ENCODE assay signal across 8 cellular contexts in genomic region chrX:150569155-150569477, GRCh38. TPM values are rescaled to one million over a fixed set of nuclear protein-coding genes. Genes with fewer than 3 reads are reported as not detected.
A peak's percentile ranks its signal among the peaks of the same experiment; 100 is the strongest.
DNase-seq lines count a peak whose midpoint lies in the region; ATAC-seq and FAIRE-seq lines count a peak whose summit lies in the region.

No MANE protein-coding gene starts in this region.

- H3K27ac ChIP-seq in iPS DF 6.9 (ENCODE audit: low read length) (no peak overlapping the region), small intestine (ENCODE audit: low read depth in 1 of 2, low read length in 1 of 2) (peak overlapping the region; percentile 68 to 97)

- H3K27ac Mint-ChIP-seq in activated naive CD8-positive, alpha-beta T cell treated with anti-CD3 and anti-CD28 coated beads, Interleukin-2, amount 10 ng/mL, durations not matched to agents 7 days and 5 days = peak overlapping the region; percentile 88

- peaks cover 34% of the 10 kb centered on the region for H3K4me1 Mint-ChIP-seq in activated naive CD8-positive, alpha-beta T cell treated with anti-CD3 and anti-CD28 coated beads, Interleukin-2, amount 10 ng/mL, durations not matched to agents 7 days and 5 days

- no peaks in the 10 kb centered on the region for H3K9me3 Mint-ChIP-seq in activated naive CD8-positive, alpha-beta T cell treated with anti-CD3 and anti-CD28 coated beads, Interleukin-2, amount 10 ng/mL, durations not matched to agents 7 days and 5 days

- FAIRE-seq in small intestine (lab: Jason Lieb, UNC) = no peak

- H3K4me3 Mint-ChIP-seq in activated naive CD8-positive, alpha-beta T cell treated with anti-CD3 and anti-CD28 coated beads, Interleukin-2, amount 10 ng/mL, durations not matched to agents 7 days and 5 days = peak overlapping the region; percentile 86

- peaks cover 2% of the 10 kb centered on the region; the same call in 1 of the 2 replicates for H3K4me1 ChIP-seq in iPS DF 6.9 (ENCODE audit: control insufficient read depth, insufficient read depth, low read length)
- H3K4me1 ChIP-seq in small intestine (ENCODE audit: control insufficient read depth in 2 of 2, insufficient read depth in 1 of 2, low read depth in 1 of 2, low read length in 1 of 2) = peaks cover 0 to 10% of the 10 kb centered on the region in 2 donors

- H3K36me3 Mint-ChIP-seq in activated naive CD8-positive, alpha-beta T cell treated with anti-CD3 and anti-CD28 coated beads, Interleukin-2, amount 10 ng/mL, durations not matched to agents 7 days and 5 days = peaks cover 5% of the 10 kb centered on the region

- DNase-seq in NCI-H1694 treated with DMSO at 0.1 percent for 48 hours (lab: John Stamatoyannopoulos, UW) = peak; percentile 7
- no peak for DNase-seq in NCI-H1694 (lab: John Stamatoyannopoulos, UW)
- peak; percentile 74 for DNase-seq in NOMO-1 treated with DMSO at 0.1 percent for 48 hours (lab: John Stamatoyannopoulos, UW; ENCODE audit: unreplicated experiment)
- DNase-seq in activated naive CD8-positive, alpha-beta T cell treated with anti-CD3 and anti-CD28 coated beads, Interleukin-2, amount 10 ng/mL, durations not matched to agents 7 days and 5 days = no peak
- no peak for DNase-seq in iPS DF 6.9 (ENCODE audit: low read depth, low spot score)
- DNase-seq in small intestine = no peak
- no peak for DNase-seq in COR-L47 (lab: John Stamatoyannopoulos, UW)

- H3K4me3 ChIP-seq in iPS DF 6.9 (ENCODE audit: low read length) = peak overlapping the region; percentile 98; the same call in 1 of the 2 replicates
- H3K4me3 ChIP-seq in small intestine (ENCODE audit: low read depth in 1 of 2, low read length in 2 of 2) = peak overlapping the region; percentile 49 to 53

- POLR2A ChIA-PET in activated naive CD8-positive, alpha-beta T cell treated with anti-CD3 and anti-CD28 coated beads, Interleukin-2, amount 10 ng/mL, durations not matched to agents 7 days and 5 days (lab: Charles Lee) = interaction anchor here (1.2 to 5.7 kb wide), 3 partner anchors 10 to 107 kb away, joined by 3 to 47 read pairs (median 4); no protein-coding TSS in a partner anchor

- H3K27me3 ChIP-seq in iPS DF 6.9 (ENCODE audit: control insufficient read depth, insufficient read depth, low read length) = no peaks in the 10 kb centered on the region
- no peaks in the 10 kb centered on the region for H3K27me3 ChIP-seq in small intestine (ENCODE audit: control insufficient read depth in 2 of 2, insufficient read depth in 2 of 2, low read length in 2 of 2)

- H3K9me3 ChIP-seq in iPS DF 6.9 (ENCODE audit: control insufficient read depth, insufficient read depth, low read length) = no peaks in the 10 kb centered on the region
- no peaks in the 10 kb centered on the region for H3K9me3 ChIP-seq in small intestine (ENCODE audit: control insufficient read depth, low read depth)

- no peaks in the 10 kb centered on the region for H3K27me3 Mint-ChIP-seq in activated naive CD8-positive, alpha-beta T cell treated with anti-CD3 and anti-CD28 coated beads, Interleukin-2, amount 10 ng/mL, durations not matched to agents 7 days and 5 days

- H3K36me3 ChIP-seq in iPS DF 6.9 (ENCODE audit: control insufficient read depth, insufficient read depth, low read length) (no peaks in the 10 kb centered on the region), small intestine (ENCODE audit: control insufficient read depth in 2 of 2, insufficient read depth in 2 of 2, low read length in 2 of 2) (no peaks in the 10 kb centered on the region)

- peak; percentile 22 for ATAC-seq in HG02678 (IDR thresholded peaks at IDR 0.05; ENCODE audit: unreplicated experiment)
- ATAC-seq in activated naive CD8-positive, alpha-beta T cell treated with anti-CD3 and anti-CD28 coated beads, Interleukin-2, amount 10 ng/mL, durations not matched to agents 7 days and 5 days (ENCODE audit: low read depth) = peak; percentile 32

- whole genome bisulfite sequencing in iPS DF 6.9 (ENCODE audit: insufficient coverage, insufficient read length) = no CpG with 5 or more reads among the region's 17 CpGs
- 1 to 47% (median 12%) methylated on average over 13 to 17 of the region's 17 CpGs for WGBS in small intestine, 3 donors

RNA-seq across cellular contexts. Expression of gene MTM1, which starts 0.7 kb away (rescaled TPM):
- total RNA-seq in activated naive CD8-positive, alpha-beta T cell treated with anti-CD3 and anti-CD28 coated beads, Interleukin-2, amount 10 ng/mL, durations not matched to agents 7 days and 5 days = 10 to 100 TPM; 30.5 to 34.5 TPM
- polyA plus RNA-seq in small intestine = 10 to 100 TPM in 2 of 3 donors, 1 to 10 TPM in 1; 7.1 to 13.2 (median 10.5) TPM

Comparison
In these comparisons a context has a peak if more than half of its experiments do, and no peak if none do; other contexts are left out.
1. DNase-seq: peak in NCI-H1694 treated with DMSO at 0.1 percent for 48 hours (single experiment) and NOMO-1 treated with DMSO at 0.1 percent for 48 hours (single experiment); none in NCI-H1694 (single experiment), activated naive CD8-positive, alpha-beta T cell treated with anti-CD3 and anti-CD28 coated beads, Interleukin-2, amount 10 ng/mL, durations not matched to agents 7 days and 5 days (single experiment), iPS DF 6.9 (single experiment), small intestine (single experiment) and COR-L47 (single experiment).